ENCODE assay signal across 1 cellular context in the genomic region with DNA sequence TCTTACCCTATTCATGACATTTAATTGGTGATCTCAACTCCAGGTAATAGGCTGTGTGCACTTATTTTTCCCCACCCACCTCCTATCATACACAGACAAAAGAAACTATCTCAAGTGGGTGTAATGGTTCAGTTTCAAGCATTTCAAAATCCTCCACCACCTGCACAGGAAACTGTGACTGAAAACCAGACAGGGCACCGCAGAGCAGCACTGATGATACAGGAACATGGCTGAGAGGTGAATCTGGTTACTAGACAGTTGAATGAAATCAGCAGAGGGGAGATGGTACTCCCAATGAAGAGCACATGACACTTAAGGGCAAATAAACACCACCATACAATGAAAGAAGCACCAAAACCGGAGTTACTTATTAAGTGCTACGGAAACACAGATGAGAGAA.
TF ChIP-seq lines count a peak whose summit lies in the region.

No MANE protein-coding gene starts in this region.

TF ChIP-seq in GM12878, 131 proteins besides CTCF, POLR2A, EP300 and RAD21 (continued from another document):
- TF ChIP-seq, protein P1, sequence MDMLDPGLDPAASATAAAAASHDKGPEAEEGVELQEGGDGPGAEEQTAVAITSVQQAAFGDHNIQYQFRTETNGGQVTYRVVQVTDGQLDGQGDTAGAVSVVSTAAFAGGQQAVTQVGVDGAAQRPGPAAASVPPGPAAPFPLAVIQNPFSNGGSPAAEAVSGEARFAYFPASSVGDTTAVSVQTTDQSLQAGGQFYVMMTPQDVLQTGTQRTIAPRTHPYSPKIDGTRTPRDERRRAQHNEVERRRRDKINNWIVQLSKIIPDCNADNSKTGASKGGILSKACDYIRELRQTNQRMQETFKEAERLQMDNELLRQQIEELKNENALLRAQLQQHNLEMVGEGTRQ (IDR thresholded peaks at IDR 0.05; ENCODE audit: borderline replicate concordance, low read depth, low read length): no peak; the same call in 1 of the 2 replicates
- peak; percentile 38; the same call in 1 of the 2 replicates for TF ChIP-seq NR2F1 (conservative IDR thresholded peaks at IDR 0.05)
